In the genomic region with DNA sequence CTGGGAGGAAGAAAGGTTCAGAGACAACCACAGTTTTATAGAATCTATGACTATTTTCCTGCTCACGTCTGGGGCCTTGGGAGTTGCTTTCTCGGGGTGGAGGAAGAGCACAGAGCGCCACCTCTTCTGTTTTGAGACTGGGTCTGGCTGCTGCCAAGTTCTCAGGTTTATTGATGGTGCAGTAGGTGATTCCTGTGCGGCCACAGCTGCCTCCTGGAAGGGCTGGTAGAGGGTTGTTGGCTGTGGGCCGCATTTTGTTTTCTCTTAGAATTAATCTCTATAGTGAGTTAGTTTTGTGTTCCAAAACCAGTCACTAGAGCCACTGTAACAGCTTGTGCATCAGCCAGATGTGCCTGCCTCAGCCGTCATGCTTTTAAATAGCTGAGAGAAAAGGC, we compare ENCODE assay signal across 1 cellular context.
TF ChIP-seq lines count a peak whose summit lies in the region.

No MANE protein-coding gene starts in this region.

TF ChIP-seq in GM23338, 12 proteins besides CTCF, POLR2A, EP300 and RAD21 (continued from another document):
- TF ChIP-seq, protein P1, sequence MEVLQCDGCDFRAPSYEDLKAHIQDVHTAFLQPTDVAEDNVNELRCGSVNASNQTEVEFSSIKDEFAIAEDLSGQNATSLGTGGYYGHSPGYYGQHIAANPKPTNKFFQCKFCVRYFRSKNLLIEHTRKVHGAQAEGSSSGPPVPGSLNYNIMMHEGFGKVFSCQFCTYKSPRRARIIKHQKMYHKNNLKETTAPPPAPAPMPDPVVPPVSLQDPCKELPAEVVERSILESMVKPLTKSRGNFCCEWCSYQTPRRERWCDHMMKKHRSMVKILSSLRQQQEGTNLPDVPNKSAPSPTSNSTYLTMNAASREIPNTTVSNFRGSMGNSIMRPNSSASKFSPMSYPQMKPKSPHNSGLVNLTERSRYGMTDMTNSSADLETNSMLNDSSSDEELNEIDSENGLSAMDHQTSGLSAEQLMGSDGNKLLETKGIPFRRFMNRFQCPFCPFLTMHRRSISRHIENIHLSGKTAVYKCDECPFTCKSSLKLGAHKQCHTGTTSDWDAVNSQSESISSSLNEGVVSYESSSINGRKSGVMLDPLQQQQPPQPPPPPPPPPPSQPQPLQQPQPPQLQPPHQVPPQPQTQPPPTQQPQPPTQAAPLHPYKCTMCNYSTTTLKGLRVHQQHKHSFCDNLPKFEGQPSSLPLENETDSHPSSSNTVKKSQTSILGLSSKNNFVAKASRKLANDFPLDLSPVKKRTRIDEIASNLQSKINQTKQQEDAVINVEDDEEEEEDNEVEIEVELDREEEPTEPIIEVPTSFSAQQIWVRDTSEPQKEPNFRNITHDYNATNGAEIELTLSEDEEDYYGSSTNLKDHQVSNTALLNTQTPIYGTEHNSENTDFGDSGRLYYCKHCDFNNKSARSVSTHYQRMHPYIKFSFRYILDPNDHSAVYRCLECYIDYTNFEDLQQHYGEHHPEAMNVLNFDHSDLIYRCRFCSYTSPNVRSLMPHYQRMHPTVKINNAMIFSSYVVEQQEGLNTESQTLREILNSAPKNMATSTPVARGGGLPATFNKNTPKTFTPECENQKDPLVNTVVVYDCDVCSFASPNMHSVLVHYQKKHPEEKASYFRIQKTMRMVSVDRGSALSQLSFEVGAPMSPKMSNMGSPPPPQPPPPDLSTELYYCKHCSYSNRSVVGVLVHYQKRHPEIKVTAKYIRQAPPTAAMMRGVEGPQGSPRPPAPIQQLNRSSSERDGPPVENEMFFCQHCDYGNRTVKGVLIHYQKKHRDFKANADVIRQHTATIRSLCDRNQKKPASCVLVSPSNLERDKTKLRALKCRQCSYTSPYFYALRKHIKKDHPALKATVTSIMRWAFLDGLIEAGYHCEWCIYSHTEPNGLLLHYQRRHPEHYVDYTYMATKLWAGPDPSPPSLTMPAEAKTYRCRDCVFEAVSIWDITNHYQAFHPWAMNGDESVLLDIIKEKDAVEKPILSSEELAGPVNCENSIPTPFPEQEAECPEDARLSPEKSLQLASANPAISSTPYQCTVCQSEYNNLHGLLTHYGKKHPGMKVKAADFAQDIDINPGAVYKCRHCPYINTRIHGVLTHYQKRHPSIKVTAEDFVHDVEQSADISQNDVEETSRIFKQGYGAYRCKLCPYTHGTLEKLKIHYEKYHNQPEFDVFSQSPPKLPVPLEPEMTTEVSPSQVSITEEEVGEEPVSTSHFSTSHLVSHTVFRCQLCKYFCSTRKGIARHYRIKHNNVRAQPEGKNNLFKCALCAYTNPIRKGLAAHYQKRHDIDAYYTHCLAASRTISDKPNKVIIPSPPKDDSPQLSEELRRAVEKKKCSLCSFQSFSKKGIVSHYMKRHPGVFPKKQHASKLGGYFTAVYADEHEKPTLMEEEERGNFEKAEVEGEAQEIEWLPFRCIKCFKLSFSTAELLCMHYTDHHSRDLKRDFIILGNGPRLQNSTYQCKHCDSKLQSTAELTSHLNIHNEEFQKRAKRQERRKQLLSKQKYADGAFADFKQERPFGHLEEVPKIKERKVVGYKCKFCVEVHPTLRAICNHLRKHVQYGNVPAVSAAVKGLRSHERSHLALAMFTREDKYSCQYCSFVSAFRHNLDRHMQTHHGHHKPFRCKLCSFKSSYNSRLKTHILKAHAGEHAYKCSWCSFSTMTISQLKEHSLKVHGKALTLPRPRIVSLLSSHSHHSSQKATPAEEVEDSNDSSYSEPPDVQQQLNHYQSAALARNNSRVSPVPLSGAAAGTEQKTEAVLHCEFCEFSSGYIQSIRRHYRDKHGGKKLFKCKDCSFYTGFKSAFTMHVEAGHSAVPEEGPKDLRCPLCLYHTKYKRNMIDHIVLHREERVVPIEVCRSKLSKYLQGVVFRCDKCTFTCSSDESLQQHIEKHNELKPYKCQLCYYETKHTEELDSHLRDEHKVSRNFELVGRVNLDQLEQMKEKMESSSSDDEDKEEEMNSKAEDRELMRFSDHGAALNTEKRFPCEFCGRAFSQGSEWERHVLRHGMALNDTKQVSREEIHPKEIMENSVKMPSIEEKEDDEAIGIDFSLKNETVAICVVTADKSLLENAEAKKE (CRISPR knock-in tag; IDR thresholded peaks at IDR 0.05), result no peak
- TF ChIP-seq ZNF331 (CRISPR knock-in tag; IDR thresholded peaks at IDR 0.05; ENCODE audit: low read depth) (no peak), JUNB (IDR thresholded peaks at IDR 0.05; ENCODE audit: unreplicated experiment) (no peak), CREB1 (CRISPR knock-in tag; IDR thresholded peaks at IDR 0.05; ENCODE audit: low read depth) (no peak), POLR2AphosphoS5 (IDR thresholded peaks at IDR 0.05; ENCODE audit: low read depth) (no peak), STAT1 (IDR thresholded peaks at IDR 0.05; ENCODE audit: unreplicated experiment) (no peak)
- TF ChIP-seq, protein P2, sequence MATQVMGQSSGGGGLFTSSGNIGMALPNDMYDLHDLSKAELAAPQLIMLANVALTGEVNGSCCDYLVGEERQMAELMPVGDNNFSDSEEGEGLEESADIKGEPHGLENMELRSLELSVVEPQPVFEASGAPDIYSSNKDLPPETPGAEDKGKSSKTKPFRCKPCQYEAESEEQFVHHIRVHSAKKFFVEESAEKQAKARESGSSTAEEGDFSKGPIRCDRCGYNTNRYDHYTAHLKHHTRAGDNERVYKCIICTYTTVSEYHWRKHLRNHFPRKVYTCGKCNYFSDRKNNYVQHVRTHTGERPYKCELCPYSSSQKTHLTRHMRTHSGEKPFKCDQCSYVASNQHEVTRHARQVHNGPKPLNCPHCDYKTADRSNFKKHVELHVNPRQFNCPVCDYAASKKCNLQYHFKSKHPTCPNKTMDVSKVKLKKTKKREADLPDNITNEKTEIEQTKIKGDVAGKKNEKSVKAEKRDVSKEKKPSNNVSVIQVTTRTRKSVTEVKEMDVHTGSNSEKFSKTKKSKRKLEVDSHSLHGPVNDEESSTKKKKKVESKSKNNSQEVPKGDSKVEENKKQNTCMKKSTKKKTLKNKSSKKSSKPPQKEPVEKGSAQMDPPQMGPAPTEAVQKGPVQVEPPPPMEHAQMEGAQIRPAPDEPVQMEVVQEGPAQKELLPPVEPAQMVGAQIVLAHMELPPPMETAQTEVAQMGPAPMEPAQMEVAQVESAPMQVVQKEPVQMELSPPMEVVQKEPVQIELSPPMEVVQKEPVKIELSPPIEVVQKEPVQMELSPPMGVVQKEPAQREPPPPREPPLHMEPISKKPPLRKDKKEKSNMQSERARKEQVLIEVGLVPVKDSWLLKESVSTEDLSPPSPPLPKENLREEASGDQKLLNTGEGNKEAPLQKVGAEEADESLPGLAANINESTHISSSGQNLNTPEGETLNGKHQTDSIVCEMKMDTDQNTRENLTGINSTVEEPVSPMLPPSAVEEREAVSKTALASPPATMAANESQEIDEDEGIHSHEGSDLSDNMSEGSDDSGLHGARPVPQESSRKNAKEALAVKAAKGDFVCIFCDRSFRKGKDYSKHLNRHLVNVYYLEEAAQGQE (IDR thresholded peaks at IDR 0.05; ENCODE audit: unreplicated experiment), result no peak
